Comparison of ENCODE assay signal across 8 cellular contexts in genomic region chr12:121791671-121792496, GRCh38. TPM values are rescaled to one million over a fixed set of nuclear protein-coding genes. Genes with fewer than 3 reads are reported as not detected.
DNase-seq lines count a peak whose midpoint lies in the region; ATAC-seq lines count a peak whose summit lies in the region.

No MANE protein-coding gene starts in this region.

- peak; percentile 53 for DNase-seq in activated CD4-positive, alpha-beta T cell treated with anti-CD3 and anti-CD28 coated beads for 36 hours
- no peak for DNase-seq in activated CD4-positive, alpha-beta T cell treated with anti-CD3 and anti-CD28 coated beads, Interleukin-2, amount 50 U/mL, for 1 hour
- DNase-seq in stimulated activated naive B cell treated with anti-CD40 and anti-IgM and Interleukin-4, amounts not matched to agents 10 μg/mL and 1 μg/mL and 100 μg/mL, for 72 hours, result no peak
- no peak for DNase-seq in H7
- DNase-seq in HuH-7 (ENCODE audit: low spot score), result no peak

- ATAC-seq in activated CD4-positive, alpha-beta T cell treated with anti-CD3 and anti-CD28 coated beads for 36 hours, result no peak
- ATAC-seq in stimulated activated naive B cell treated with anti-CD40 and anti-IgM and Interleukin-4, amounts not matched to agents 10 μg/mL and 1 μg/mL and 100 μg/mL, for 72 hours (replicated peaks), result no peak
- ATAC-seq in GM19023 (IDR thresholded peaks at IDR 0.05; ENCODE audit: unreplicated experiment), result no peak

- H3K4me3 Mint-ChIP-seq in activated CD4-positive, alpha-beta T cell treated with anti-CD3 and anti-CD28 coated beads for 36 hours, result peak overlapping the region; percentile 96
- peak overlapping the region; percentile 91 for H3K4me3 Mint-ChIP-seq in T-helper 1 cell treated with Interleukin-12 subunit alpha and Interleukin-12 subunit beta and Interleukin-4 antibody, amounts not matched to agents 30 μg/mL and 1 μg/mL, for 36 hours
- H3K4me3 Mint-ChIP-seq in stimulated activated naive B cell treated with anti-CD40 and anti-IgM and Interleukin-4, amounts not matched to agents 10 μg/mL and 1 μg/mL and 100 μg/mL, for 72 hours, result peak overlapping the region; percentile 90 to 96

- H3K36me3 ChIP-seq in iPS-18a (ENCODE audit: control insufficient read depth, low read depth, low read length), result no peaks in the 10 kb centered on the region
- peaks cover 7% of the 10 kb centered on the region for H3K36me3 ChIP-seq in H7 (replicated peaks; ENCODE audit: control insufficient read depth, insufficient read depth, low read length)

- no peaks in the 10 kb centered on the region for H3K9me3 Mint-ChIP-seq in activated CD4-positive, alpha-beta T cell treated with anti-CD3 and anti-CD28 coated beads for 36 hours (ENCODE audit: low read depth)
- H3K9me3 Mint-ChIP-seq in T-helper 1 cell treated with Interleukin-12 subunit alpha and Interleukin-12 subunit beta and Interleukin-4 antibody, amounts not matched to agents 30 μg/mL and 1 μg/mL, for 36 hours, result no peaks in the 10 kb centered on the region
- no peaks in the 10 kb centered on the region for H3K9me3 Mint-ChIP-seq in stimulated activated naive B cell treated with anti-CD40 and anti-IgM and Interleukin-4, amounts not matched to agents 10 μg/mL and 1 μg/mL and 100 μg/mL, for 72 hours

- peaks cover 7% of the 10 kb centered on the region for H3K4me1 ChIP-seq in iPS-18a (ENCODE audit: control insufficient read depth, low read depth, low read length)

- no peaks in the 10 kb centered on the region for H3K9me3 ChIP-seq in iPS-18a (ENCODE audit: control insufficient read depth, low read depth, low read length)

- H3K27ac ChIP-seq in iPS-18a (ENCODE audit: low read length), result no peak overlapping the region

- CTCF ChIA-PET in activated CD4-positive, alpha-beta T cell treated with anti-CD3 and anti-CD28 coated beads for 36 hours (lab: Charles Lee), result interaction anchor here (1.2 to 11.0 kb wide), 6 partner anchors 12 to 120 kb away, joined by 3 to 439 read pairs (median 22); partner anchors contain the start of genes SETD1B and TMEM120B

- H3K4me3 ChIP-seq in iPS-18a (ENCODE audit: low read length) (peak overlapping the region; percentile 64), H7 (ENCODE audit: insufficient read depth, low read depth, low read length) (no peak overlapping the region)

- peak overlapping the region; percentile 100 for H3K27ac Mint-ChIP-seq in activated CD4-positive, alpha-beta T cell treated with anti-CD3 and anti-CD28 coated beads for 36 hours
- peak overlapping the region; percentile 88 for H3K27ac Mint-ChIP-seq in T-helper 1 cell treated with Interleukin-12 subunit alpha and Interleukin-12 subunit beta and Interleukin-4 antibody, amounts not matched to agents 30 μg/mL and 1 μg/mL, for 36 hours
- H3K27ac Mint-ChIP-seq in stimulated activated naive B cell treated with anti-CD40 and anti-IgM and Interleukin-4, amounts not matched to agents 10 μg/mL and 1 μg/mL and 100 μg/mL, for 72 hours, result peak overlapping the region; percentile 99

- H3K27me3 ChIP-seq in iPS-18a (ENCODE audit: control insufficient read depth, insufficient read depth, low read length) (no peaks in the 10 kb centered on the region), H7 (ENCODE audit: control insufficient read depth, insufficient read depth, low read length) (peaks cover 2% of the 10 kb centered on the region; the same call in 1 of the 2 replicates)

- intact Hi-C loops in activated CD4-positive, alpha-beta T cell treated with anti-CD3 and anti-CD28 coated beads for 36 hours (cut with DNase I, micrococcal nuclease), result loop anchor here (5.0 to 10.0 kb wide), 4 partner anchors 80 to 1597 kb away; partner anchors contain the start of genes GCN1 (in 1 of the 2), MLXIP (in 1 of the 2), ORAI1 (in 1 of the 2) and TMEM120B (in 1 of the 2)

- no peak overlapping the region for H3K9ac ChIP-seq in iPS-18a (ENCODE audit: low read length)

- peaks cover 42% of the 10 kb centered on the region for H3K36me3 Mint-ChIP-seq in activated CD4-positive, alpha-beta T cell treated with anti-CD3 and anti-CD28 coated beads for 36 hours (ENCODE audit: low read depth)
- peaks cover 22% of the 10 kb centered on the region for H3K36me3 Mint-ChIP-seq in T-helper 1 cell treated with Interleukin-12 subunit alpha and Interleukin-12 subunit beta and Interleukin-4 antibody, amounts not matched to agents 30 μg/mL and 1 μg/mL, for 36 hours (ENCODE audit: low read depth)
- H3K36me3 Mint-ChIP-seq in stimulated activated naive B cell treated with anti-CD40 and anti-IgM and Interleukin-4, amounts not matched to agents 10 μg/mL and 1 μg/mL and 100 μg/mL, for 72 hours, result peaks cover 39 to 59% of the 10 kb centered on the region in 2 donors

- peaks cover 59% of the 10 kb centered on the region for H3K4me1 Mint-ChIP-seq in activated CD4-positive, alpha-beta T cell treated with anti-CD3 and anti-CD28 coated beads for 36 hours
- peaks cover 53% of the 10 kb centered on the region for H3K4me1 Mint-ChIP-seq in T-helper 1 cell treated with Interleukin-12 subunit alpha and Interleukin-12 subunit beta and Interleukin-4 antibody, amounts not matched to agents 30 μg/mL and 1 μg/mL, for 36 hours (ENCODE audit: low read depth)
- H3K4me1 Mint-ChIP-seq in stimulated activated naive B cell treated with anti-CD40 and anti-IgM and Interleukin-4, amounts not matched to agents 10 μg/mL and 1 μg/mL and 100 μg/mL, for 72 hours, result peaks cover 52 to 82% of the 10 kb centered on the region in 2 donors

- POLR2A ChIA-PET in activated CD4-positive, alpha-beta T cell treated with anti-CD3 and anti-CD28 coated beads for 36 hours (lab: Charles Lee), result interaction anchor here (1.3 to 3.5 kb wide), 3 partner anchors 10 kb away, joined by 14 to 28 read pairs (median 15); no protein-coding TSS in a partner anchor

- no peaks in the 10 kb centered on the region for H3K27me3 Mint-ChIP-seq in activated CD4-positive, alpha-beta T cell treated with anti-CD3 and anti-CD28 coated beads for 36 hours
- no peaks in the 10 kb centered on the region for H3K27me3 Mint-ChIP-seq in T-helper 1 cell treated with Interleukin-12 subunit alpha and Interleukin-12 subunit beta and Interleukin-4 antibody, amounts not matched to agents 30 μg/mL and 1 μg/mL, for 36 hours (ENCODE audit: low read depth)
- H3K27me3 Mint-ChIP-seq in stimulated activated naive B cell treated with anti-CD40 and anti-IgM and Interleukin-4, amounts not matched to agents 10 μg/mL and 1 μg/mL and 100 μg/mL, for 72 hours, result no peaks in the 10 kb centered on the region

RNA-seq across cellular contexts. Expression of gene RHOF, which starts 1.6 kb away (rescaled TPM):
- 100 to 1,000 TPM in 1 of 2 experiments, 10 to 100 TPM in 1; 100.0 to 105 TPM for total RNA-seq in activated CD4-positive, alpha-beta T cell treated with anti-CD3 and anti-CD28 coated beads for 36 hours
- total RNA-seq in H7 (2014; rRNA removed; shearing (Covaris generic)), result 23.8 and 25.5 TPM in 2 replicates

RNA-seq across cellular contexts. Expression of gene SETD1B, which starts 11.9 kb away (rescaled TPM):
- total RNA-seq in activated CD4-positive, alpha-beta T cell treated with anti-CD3 and anti-CD28 coated beads for 36 hours, result 10 to 100 TPM; 13.7 to 14.0 TPM
- total RNA-seq in H7 (2014; rRNA removed; shearing (Covaris generic)), result 3.5 and 4.6 TPM in 2 replicates
